Comparison of ENCODE assay signal across 9 cellular contexts in the genomic region with DNA sequence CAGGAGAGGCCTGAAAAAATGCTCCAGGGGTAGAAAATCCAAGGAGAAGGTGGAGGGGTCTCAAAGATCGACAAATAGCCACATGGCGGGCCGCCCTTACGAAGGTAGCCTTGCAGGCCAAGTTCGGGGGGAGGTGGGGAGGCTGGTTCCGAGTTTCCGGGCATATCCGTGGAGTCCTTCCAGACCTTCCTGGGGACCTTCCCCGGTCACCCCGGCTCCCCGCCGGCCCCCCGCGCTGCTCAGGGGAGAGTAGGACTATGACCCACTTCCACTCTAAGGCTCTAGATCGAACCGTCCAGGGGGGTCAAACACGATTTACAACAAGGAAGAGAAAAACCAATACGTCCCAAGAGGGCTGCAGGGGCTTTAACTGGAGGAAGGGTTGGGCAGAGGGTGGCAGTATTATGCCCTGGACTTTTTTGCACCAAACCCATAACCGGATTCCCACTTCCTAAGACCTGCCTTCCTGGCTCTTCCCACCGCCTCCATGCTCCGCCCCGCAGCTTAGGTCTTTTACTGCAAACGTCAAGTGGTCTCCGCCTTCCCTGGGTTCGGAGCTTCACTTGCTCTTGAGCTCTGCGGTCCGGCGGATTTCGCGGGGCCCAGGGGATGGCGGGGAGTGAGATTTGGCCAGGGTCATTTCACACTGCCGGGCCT. TPM values are rescaled to one million over a fixed set of nuclear protein-coding genes. Genes with fewer than 3 reads are reported as not detected.
A peak's percentile ranks its signal among the peaks of the same experiment; 100 is the strongest.
DNase-seq lines count a peak whose midpoint lies in the region; ATAC-seq, FAIRE-seq and TF ChIP-seq lines count a peak whose summit lies in the region.
"Had no signal": no experiment of that assay in that cellular context is flagged by ENCODE, and none has a peak within 500 bp of the region (broad histone marks: within the 10 kb centered on the region; RNA-seq: fewer than 3 reads in every experiment).

No MANE protein-coding gene starts in this region.

- POLR2A ChIA-PET in HEK293T (lab: Yijun Ruan, JAX): interaction anchor here (0.9 kb wide), 1 partner anchor 292 kb away, joined by 3 read pairs; no protein-coding TSS in a partner anchor

- DNase-seq in D721Med (ENCODE audit: insufficient read length, low spot score): peak; percentile 33
- DNase-seq in HEK293T (ENCODE audit: extremely low spot score): peak; percentile 79
- peak; percentile 78 for DNase-seq in NCI-H526 treated with DMSO at 0.1 percent for 48 hours (lab: John Stamatoyannopoulos, UW)
- peak; percentile 79 for DNase-seq in cerebellar cortex (ENCODE audit: low spot score)
- no peak for DNase-seq in natural killer cell treated with Interleukin-12 subunit alpha and Interleukin-12 subunit beta and Interleukin-15 and Interleukin-18, amount 100 ng/mL, for 72 hours (ENCODE audit: low spot score)

- ATAC-seq in natural killer cell treated with Interleukin-12 subunit alpha and Interleukin-12 subunit beta and Interleukin-15 and Interleukin-18, amount 100 ng/mL, for 72 hours: no peak
- no peak for ATAC-seq in GM19324 (IDR thresholded peaks at IDR 0.05; ENCODE audit: low FRiP score, unreplicated experiment)

- no peaks in the 10 kb centered on the region for H3K27me3 ChIP-seq in layer of hippocampus (ENCODE audit: control insufficient read depth, insufficient read depth, low read length)

- H3K27ac Mint-ChIP-seq in natural killer cell treated with Interleukin-12 subunit alpha and Interleukin-12 subunit beta and Interleukin-15 and Interleukin-18, amount 100 ng/mL, for 72 hours: no peak overlapping the region

- H3K36me3 Mint-ChIP-seq in natural killer cell treated with Interleukin-12 subunit alpha and Interleukin-12 subunit beta and Interleukin-15 and Interleukin-18, amount 100 ng/mL, for 72 hours: peaks cover 5% of the 10 kb centered on the region

- TF ChIP-seq CTCF in D721Med (IDR thresholded peaks at IDR 0.05; ENCODE audit: insufficient read depth, missing control alignments): no peak

- no peaks in the 10 kb centered on the region for H3K4me1 Mint-ChIP-seq in natural killer cell treated with Interleukin-12 subunit alpha and Interleukin-12 subunit beta and Interleukin-15 and Interleukin-18, amount 100 ng/mL, for 72 hours (ENCODE audit: low read depth in 2 of 2)

- H3K27ac ChIP-seq in layer of hippocampus (ENCODE audit: low read depth, low read length): peak overlapping the region; percentile 60
- peak overlapping the region; percentile 36 for H3K27ac ChIP-seq in temporal lobe (ENCODE audit: low read depth, low read length)

- FAIRE-seq in D721Med (lab: Jason Lieb, UNC): no peak

- peaks cover 32 to 55% of the 10 kb centered on the region in 2 donors for H3K27me3 Mint-ChIP-seq in natural killer cell treated with Interleukin-12 subunit alpha and Interleukin-12 subunit beta and Interleukin-15 and Interleukin-18, amount 100 ng/mL, for 72 hours

- CTCF ChIA-PET in HEK293T (lab: Yijun Ruan, JAX): interaction anchor here (1.0 to 1.4 kb wide), 2 partner anchors 16 to 231 kb away, joined by 3 to 7 read pairs; no protein-coding TSS in a partner anchor

- no peaks in the 10 kb centered on the region for H3K9me3 Mint-ChIP-seq in natural killer cell treated with Interleukin-12 subunit alpha and Interleukin-12 subunit beta and Interleukin-15 and Interleukin-18, amount 100 ng/mL, for 72 hours

- no peak overlapping the region for H3K4me3 Mint-ChIP-seq in natural killer cell treated with Interleukin-12 subunit alpha and Interleukin-12 subunit beta and Interleukin-15 and Interleukin-18, amount 100 ng/mL, for 72 hours

TF ChIP-seq in HEK293T, 16 proteins besides CTCF, POLR2A, EP300 and RAD21:
- TF ChIP-seq FOXA1 (IDR thresholded peaks at IDR 0.05): no peak
- TF ChIP-seq ARNT (IDR thresholded peaks at IDR 0.05): no peak
- TF ChIP-seq FOXK2 (IDR thresholded peaks at IDR 0.05): no peak
- no peak for TF ChIP-seq ELF4 (IDR thresholded peaks at IDR 0.05)
- TF ChIP-seq L3MBTL2 (conservative IDR thresholded peaks at IDR 0.05): no peak
- no peak for TF ChIP-seq BHLHE40 (IDR thresholded peaks at IDR 0.05; ENCODE audit: borderline replicate concordance)
- no peak for TF ChIP-seq FOXM1 (IDR thresholded peaks at IDR 0.05; ENCODE audit: borderline replicate concordance)
- TF ChIP-seq HDGF (IDR thresholded peaks at IDR 0.05; ENCODE audit: borderline replicate concordance): no peak
- no peak for TF ChIP-seq NFRKB (IDR thresholded peaks at IDR 0.05)

RNA-seq across cellular contexts. Expression of a gene that starts 0.8 kb away (rescaled TPM):
- total RNA-seq in temporal lobe: 8.1 TPM
- total RNA-seq in natural killer cell treated with Interleukin-12 subunit alpha and Interleukin-12 subunit beta and Interleukin-15 and Interleukin-18, amount 100 ng/mL, for 72 hours: not detected
- total RNA-seq: T-helper 1 cell treated with Interleukin-12 subunit alpha and Interleukin-12 subunit beta and Interleukin-4 antibody, amounts not matched to agents 30 ng/mL and 1 ng/mL, for 36 hours had no signal
